1 cellular context compared by ENCODE assay signal in genomic region chr4:1746265-1746691, GRCh38.
A peak's percentile ranks its signal among the peaks of the same experiment; 100 is the strongest.
TF ChIP-seq lines count a peak whose summit lies in the region.

No MANE protein-coding gene starts in this region.

TF ChIP-seq in K562, 482 proteins besides CTCF, POLR2A, EP300 and RAD21 (continued from another document and continues in another):
- no peak for TF ChIP-seq ATF3 (IDR thresholded peaks at IDR 0.05)
- TF ChIP-seq ATF3 (CRISPR knock-in tag; conservative IDR thresholded peaks at IDR 0.05): no peak
- no peak for TF ChIP-seq ZNF444 (CRISPR knock-in tag; IDR thresholded peaks at IDR 0.05)
- TF ChIP-seq ZNF766 (CRISPR knock-in tag; conservative IDR thresholded peaks at IDR 0.05): no peak
- no peak for TF ChIP-seq HOMEZ (CRISPR knock-in tag; IDR thresholded peaks at IDR 0.05)
- TF ChIP-seq GMEB1 (CRISPR knock-in tag; IDR thresholded peaks at IDR 0.05): no peak
- TF ChIP-seq KDM1A (IDR thresholded peaks at IDR 0.05): no peak
- TF ChIP-seq IRF1 (CRISPR knock-in tag; IDR thresholded peaks at IDR 0.05; ENCODE audit: borderline replicate concordance): 0 out of 2 replicates have a peak, but pooled peaks have one; percentile 10
- no peak for TF ChIP-seq USF1 (CRISPR knock-in tag; IDR thresholded peaks at IDR 0.05)
- TF ChIP-seq CC2D1A (IDR thresholded peaks at IDR 0.05): peak; percentile 37; the same call in 1 of the 2 replicates
- 0 out of 2 replicates have a peak, but pooled peaks have one; percentile 42 for TF ChIP-seq KLF13 (tag; IDR thresholded peaks at IDR 0.05; ENCODE audit: borderline replicate concordance, low read depth)
- no peak for TF ChIP-seq U2AF1 (optimal IDR thresholded peaks at IDR 0.05; ENCODE audit: low read depth, low read length)
- no peak for TF ChIP-seq POLR3A (IDR thresholded peaks at IDR 0.05; ENCODE audit: borderline replicate concordance, extremely low read depth, insufficient read depth, insufficient read length)
- TF ChIP-seq CBX1 (IDR thresholded peaks at IDR 0.05; ENCODE audit: low read depth): no peak
- TF ChIP-seq HLTF (IDR thresholded peaks at IDR 0.05): no peak
- no peak for TF ChIP-seq PURB (CRISPR knock-in tag; IDR thresholded peaks at IDR 0.05; ENCODE audit: low read depth)
- TF ChIP-seq KDM4B (IDR thresholded peaks at IDR 0.05; ENCODE audit: borderline replicate concordance in 2 of 2, low read depth in 1 of 2): no peak
- TF ChIP-seq MAX (CRISPR knock-in tag; IDR thresholded peaks at IDR 0.05): peak; percentile 74
- TF ChIP-seq HCFC1 (IDR thresholded peaks at IDR 0.05; ENCODE audit: low read depth, low read length): peak; percentile 30; the same call in 1 of the 2 replicates
- no peak for TF ChIP-seq HDAC2 (IDR thresholded peaks at IDR 0.05)
- TF ChIP-seq SNAPC5 (CRISPR knock-in tag; IDR thresholded peaks at IDR 0.05): no peak
- TF ChIP-seq ZBTB5 (IDR thresholded peaks at IDR 0.05): peak; percentile 83
- no peak for TF ChIP-seq NELFE (IDR thresholded peaks at IDR 0.05; ENCODE audit: insufficient read depth, insufficient read length)
- TF ChIP-seq ATF1 (CRISPR knock-in tag; IDR thresholded peaks at IDR 0.05): no peak
- no peak for TF ChIP-seq ATF1 (tag; IDR thresholded peaks at IDR 0.05)
- peak; percentile 96 for TF ChIP-seq SMC3 (conservative IDR thresholded peaks at IDR 0.05; ENCODE audit: insufficient read depth, low read depth, low read length)
- no peak for TF ChIP-seq DMBX1 (CRISPR knock-in tag; IDR thresholded peaks at IDR 0.05; ENCODE audit: borderline replicate concordance)
- no peak for TF ChIP-seq SAP30 (IDR thresholded peaks at IDR 0.05; ENCODE audit: borderline replicate concordance, insufficient read depth, low read depth, low read length, poor library complexity, severe bottlenecking)
- no peak for TF ChIP-seq RBM25 (IDR thresholded peaks at IDR 0.05; ENCODE audit: low read depth, low read length, severe bottlenecking)
- no peak for TF ChIP-seq ZNF436 (CRISPR knock-in tag; IDR thresholded peaks at IDR 0.05)
- no peak for TF ChIP-seq NRF1 (conservative IDR thresholded peaks at IDR 0.05 in 1 of 2, IDR thresholded peaks at IDR 0.05 in 1 of 2)
- no peak for TF ChIP-seq ZNF717 (CRISPR knock-in tag; IDR thresholded peaks at IDR 0.05)
- no peak for TF ChIP-seq TRIM25 (IDR thresholded peaks at IDR 0.05; ENCODE audit: borderline replicate concordance)
- TF ChIP-seq UBTF (IDR thresholded peaks at IDR 0.05; ENCODE audit: borderline replicate concordance in 1 of 2, low read depth in 2 of 2, low read length in 2 of 2): no peak
- TF ChIP-seq L3MBTL2 (IDR thresholded peaks at IDR 0.05): 0 out of 2 replicates have a peak, but pooled peaks have one; percentile 24
- no peak for TF ChIP-seq MEF2A (IDR thresholded peaks at IDR 0.05; ENCODE audit: control insufficient read depth, low read depth, low read length)
- TF ChIP-seq MYNN (IDR thresholded peaks at IDR 0.05): peak; percentile 38; the same call in 1 of the 2 replicates
- TF ChIP-seq MYNN (CRISPR knock-in tag; IDR thresholded peaks at IDR 0.05): no peak
- TF ChIP-seq KLF16 (IDR thresholded peaks at IDR 0.05): 0 out of 2 replicates have a peak, but pooled peaks have one; percentile 39
- no peak for TF ChIP-seq NR3C1 (CRISPR knock-in tag; IDR thresholded peaks at IDR 0.05)
- TF ChIP-seq POLR2G (IDR thresholded peaks at IDR 0.05; ENCODE audit: low read depth, low read length): peak; percentile 74
- no peak for TF ChIP-seq PCBP2 (IDR thresholded peaks at IDR 0.05; ENCODE audit: low read depth, low read length, poor library complexity, severe bottlenecking)
- no peak for TF ChIP-seq HMG20A (CRISPR knock-in tag; conservative IDR thresholded peaks at IDR 0.05)
- TF ChIP-seq FIP1L1 (IDR thresholded peaks at IDR 0.05; ENCODE audit: low read depth, low read length, poor library complexity, severe bottlenecking): peak; percentile 0
- peak; percentile 64 for TF ChIP-seq VEZF1 (CRISPR knock-in tag; IDR thresholded peaks at IDR 0.05)
- peak; percentile 42 for TF ChIP-seq DACH1 (IDR thresholded peaks at IDR 0.05; ENCODE audit: partially characterized antibody)
- no peak for TF ChIP-seq SIRT6 (IDR thresholded peaks at IDR 0.05; ENCODE audit: low read depth, low read length)
- TF ChIP-seq RNF2 (IDR thresholded peaks at IDR 0.05): no peak
- TF ChIP-seq ZNF197 (CRISPR knock-in tag; IDR thresholded peaks at IDR 0.05; ENCODE audit: low read depth): no peak
- no peak for TF ChIP-seq MCM3 (IDR thresholded peaks at IDR 0.05)
- TF ChIP-seq ZNF586 (CRISPR knock-in tag; conservative IDR thresholded peaks at IDR 0.05): no peak
- no peak for TF ChIP-seq GTF3C2 (IDR thresholded peaks at IDR 0.05; ENCODE audit: borderline replicate concordance, extremely low read depth, insufficient read length)
